Comparison of ENCODE assay signal across 1 cellular context in genomic region chr19:5904302-5905071, GRCh38.
TF ChIP-seq lines count a peak whose summit lies in the region.

Gene VMAC, plus strand, starts transcription at chr19:5904872. Its CDS starts 19 bp downstream, at chr19:5904891.

TF ChIP-seq in K562, 482 proteins besides CTCF, POLR2A, EP300 and RAD21 (continued from another document and continues in another):
- TF ChIP-seq CREB3L1 (IDR thresholded peaks at IDR 0.05; ENCODE audit: borderline replicate concordance, low read depth) (no peak), FUS (optimal IDR thresholded peaks at IDR 0.05; ENCODE audit: low read depth, low read length) (peak; percentile 66), ZFPM2 (CRISPR knock-in tag; IDR thresholded peaks at IDR 0.05) (no peak), E2F5 (CRISPR knock-in tag; IDR thresholded peaks at IDR 0.05) (no peak), SRF (CRISPR knock-in tag; IDR thresholded peaks at IDR 0.05) (peak in 1 of 2 experiments; percentile 88; a peak in 1 of 4 replicates), ZBTB40 (IDR thresholded peaks at IDR 0.05) (no peak), ZBTB40 (CRISPR knock-in tag; IDR thresholded peaks at IDR 0.05) (0 out of 2 replicates have a peak, but pooled peaks have one; percentile 30), TCF7L2 (IDR thresholded peaks at IDR 0.05; ENCODE audit: low read depth, low read length) (0 out of 2 replicates have a peak, but pooled peaks have one; percentile 39), HMGN3 (IDR thresholded peaks at IDR 0.05; ENCODE audit: borderline replicate concordance, extremely low read depth, insufficient read length, low read depth, low read length) (peak; percentile 38), ZNF311 (CRISPR knock-in tag; IDR thresholded peaks at IDR 0.05) (no peak), RB1 (IDR thresholded peaks at IDR 0.05; ENCODE audit: low read depth) (peak; percentile 79; the same call in 1 of the 2 replicates), HEY1 (CRISPR knock-in tag; IDR thresholded peaks at IDR 0.05; ENCODE audit: borderline replicate concordance) (no peak), FOXK2 (conservative IDR thresholded peaks at IDR 0.05 in 1 of 2, IDR thresholded peaks at IDR 0.05 in 1 of 2; ENCODE audit: low read depth in 2 of 2) (peak; percentile 93 to 94; a peak in 3 of 4 replicates), ZNF398 (CRISPR knock-in tag; IDR thresholded peaks at IDR 0.05) (no peak), ZNF75A (CRISPR knock-in tag; IDR thresholded peaks at IDR 0.05) (no peak), HES1 (IDR thresholded peaks at IDR 0.05; ENCODE audit: low read depth) (no peak), YY1 (IDR thresholded peaks at IDR 0.05; ENCODE audit: borderline replicate concordance in 1 of 3, control insufficient read depth in 1 of 3, extremely low read depth in 1 of 3, insufficient read depth in 3 of 3, insufficient read length in 1 of 3, insufficient replicate concordance in 2 of 3, low read depth in 1 of 3, low read length in 2 of 3) (peak in 2 of 3 experiments; percentile 50 to 64), SIN3A (IDR thresholded peaks at IDR 0.05; ENCODE audit: borderline replicate concordance in 2 of 2, control insufficient read depth in 1 of 2, low read depth in 2 of 2, low read length in 2 of 2) (peak; percentile 89 to 93; a peak in 3 of 4 replicates), RBM14 (IDR thresholded peaks at IDR 0.05; ENCODE audit: borderline replicate concordance, insufficient read depth, low read depth, low read length) (no peak), SAP30 (IDR thresholded peaks at IDR 0.05; ENCODE audit: borderline replicate concordance, insufficient read depth, low read depth, low read length, poor library complexity, severe bottlenecking) (peak; percentile 93), HDAC2 (IDR thresholded peaks at IDR 0.05) (no peak), ZNF3 (CRISPR knock-in tag; IDR thresholded peaks at IDR 0.05) (no peak), ZC3H11A (IDR thresholded peaks at IDR 0.05; ENCODE audit: low read depth, low read length) (no peak), BRF2 (IDR thresholded peaks at IDR 0.05; ENCODE audit: borderline replicate concordance, insufficient read depth, insufficient read length) (no peak), ASH1L (IDR thresholded peaks at IDR 0.05; ENCODE audit: borderline replicate concordance, low read depth, partially characterized antibody) (peak; percentile 45), ETS1 (conservative IDR thresholded peaks at IDR 0.05; ENCODE audit: control insufficient read depth, low read depth, low read length) (peak; percentile 73; the same call in 1 of the 2 replicates), SP2 (IDR thresholded peaks at IDR 0.05; ENCODE audit: extremely low read depth, low read depth, low read length, poor library complexity, severe bottlenecking) (peak; percentile 23), SP1 (CRISPR knock-in tag; IDR thresholded peaks at IDR 0.05) (peak; percentile 16), MEIS2 (IDR thresholded peaks at IDR 0.05; ENCODE audit: partially characterized antibody) (peak; percentile 87), NONO (IDR thresholded peaks at IDR 0.05; ENCODE audit: low read depth in 2 of 2, low read length in 1 of 2) (0 out of 4 replicates have a peak, but pooled peaks have one; percentile 38 to 64), U2AF2 (optimal IDR thresholded peaks at IDR 0.05; ENCODE audit: low read depth, low read length) (no peak), SRSF9 (IDR thresholded peaks at IDR 0.05; ENCODE audit: borderline replicate concordance, low read depth, low read length) (no peak), CCAR2 (IDR thresholded peaks at IDR 0.05; ENCODE audit: low read depth, low read length) (no peak), FOXM1 (IDR thresholded peaks at IDR 0.05; ENCODE audit: low read depth) (no peak), FOXM1 (CRISPR knock-in tag; IDR thresholded peaks at IDR 0.05; ENCODE audit: low read depth) (0 out of 2 replicates have a peak, but pooled peaks have one; percentile 53), ZNF780A (CRISPR knock-in tag; IDR thresholded peaks at IDR 0.05) (no peak), ZNF717 (CRISPR knock-in tag; IDR thresholded peaks at IDR 0.05) (no peak), EZH2 (IDR thresholded peaks at IDR 0.05; ENCODE audit: borderline replicate concordance, low read depth, low read length) (no peak), CREB1 (IDR thresholded peaks at IDR 0.05) (no peak), CREB1 (CRISPR knock-in tag; IDR thresholded peaks at IDR 0.05) (0 out of 2 replicates have a peak, but pooled peaks have one; percentile 24), LCOR (CRISPR knock-in tag; IDR thresholded peaks at IDR 0.05) (peak; percentile 86), RFX5 (IDR thresholded peaks at IDR 0.05; ENCODE audit: low read depth, low read length) (no peak), EGR1 (conservative IDR thresholded peaks at IDR 0.05) (peak; percentile 6; the same call in 1 of the 2 replicates), ZNF175 (CRISPR knock-in tag; IDR thresholded peaks at IDR 0.05; ENCODE audit: low read depth) (no peak), ZBTB1 (CRISPR knock-in tag; IDR thresholded peaks at IDR 0.05; ENCODE audit: borderline replicate concordance, low read depth) (0 out of 2 replicates have a peak, but pooled peaks have one; percentile 52), JUN (IDR thresholded peaks at IDR 0.05; ENCODE audit: borderline replicate concordance, low read depth, low read length) (no peak), JUN (CRISPR knock-in tag; IDR thresholded peaks at IDR 0.05; ENCODE audit: borderline replicate concordance) (no peak), BRCA1 (IDR thresholded peaks at IDR 0.05) (no peak), BRCA1 (CRISPR knock-in tag; IDR thresholded peaks at IDR 0.05) (no peak), MAZ (CRISPR knock-in tag; conservative IDR thresholded peaks at IDR 0.05 in 1 of 2, IDR thresholded peaks at IDR 0.05 in 1 of 2) (peak; percentile 35 to 43; a peak in 2 of 4 replicates), HDAC1 (IDR thresholded peaks at IDR 0.05) (peak in 1 of 2 experiments; percentile 50; a peak in 1 of 4 replicates), ERF (CRISPR knock-in tag; IDR thresholded peaks at IDR 0.05) (0 out of 2 replicates have a peak, but pooled peaks have one; percentile 14)
